In genomic region chr12:50986961-50987737, GRCh38 we compare ENCODE assay signal across 8 cellular contexts. TPM values are rescaled to one million over a fixed set of nuclear protein-coding genes. Genes with fewer than 3 reads are reported as not detected.
DNase-seq lines count a peak whose midpoint lies in the region; TF ChIP-seq lines count a peak whose summit lies in the region.
"Had no signal": no experiment of that assay in that cellular context is flagged by ENCODE, and none has a peak within 500 bp of the region (broad histone marks: within the 10 kb centered on the region; RNA-seq: fewer than 3 reads in every experiment).

No MANE protein-coding gene starts in this region.

- H4K20me1 ChIP-seq in SK-N-SH (ENCODE audit: insufficient read depth) = no peaks in the 10 kb centered on the region

- H3K4me1 ChIP-seq in SK-N-SH (ENCODE audit: control insufficient read depth in 1 of 2, insufficient read depth in 2 of 2, low read depth in 1 of 2, low read length in 1 of 2) = peaks cover 2 to 11% of the 10 kb centered on the region in 2 experiments; a peak in 1 of 4 replicates
- no peaks in the 10 kb centered on the region for H3K4me1 ChIP-seq in endodermal cell (ENCODE audit: control insufficient read depth, insufficient read depth, low read length)
- peaks cover 8% of the 10 kb centered on the region for H3K4me1 ChIP-seq in mesodermal cell (ENCODE audit: control insufficient read depth, insufficient read depth, low read length, poor library complexity, severe bottlenecking)
- H3K4me1 ChIP-seq in uterus = no peaks in the 10 kb centered on the region

- peaks cover 3% of the 10 kb centered on the region for H3K4me1 Mint-ChIP-seq in endodermal cell

- WGBS in SK-N-SH (ENCODE audit: low lambda C conversion rate) = 60% methylated on average over 8 of the region's 8 CpGs
- WGBS in endodermal cell (ENCODE audit: insufficient coverage in 1 of 2, insufficient read length in 1 of 2), 2 experiments = 70 to 72% methylated on average over 7 to 8 of the region's 8 CpGs
- 59 to 70% methylated on average over 6 of the region's 8 CpGs for WGBS in mesodermal cell (ENCODE audit: insufficient coverage in 2 of 2), 2 experiments

- no peaks in the 10 kb centered on the region for H3K79me2 ChIP-seq in SK-N-SH (ENCODE audit: insufficient read depth)

- DNase-seq in Caki2 (ENCODE audit: low read depth) (peak; percentile 60), H4 (ENCODE audit: low spot score) (peak; percentile 38), SK-N-SH (peak; percentile 44), endodermal cell (peak; percentile 84), uterus (peak; percentile 34 to 66), NCI-H1436 (lab: John Stamatoyannopoulos, UW) (no peak)

- peak overlapping the region; percentile 26 for H3K27ac Mint-ChIP-seq in endodermal cell

- POLR2A ChIA-PET in SK-N-SH (lab: Yijun Ruan, JAX) = interaction anchor here (1.0 kb wide), 1 partner anchor 223 kb away, joined by 4 read pairs; no protein-coding TSS in a partner anchor

- TF ChIP-seq RAD21 in SK-N-SH (IDR thresholded peaks at IDR 0.05; ENCODE audit: low read length) = peak; percentile 89

- TF ChIP-seq EP300 in SK-N-SH (IDR thresholded peaks at IDR 0.05; ENCODE audit: borderline replicate concordance in 1 of 2, low read depth in 1 of 2, low read length in 1 of 2) = no peak

- no peaks in the 10 kb centered on the region for H3K9me3 Mint-ChIP-seq in endodermal cell

- peaks cover 24% of the 10 kb centered on the region for H3F3A ChIP-seq in SK-N-SH (replicated peaks; ENCODE audit: insufficient read depth)

- H3K27me3 Mint-ChIP-seq in endodermal cell (ENCODE audit: insufficient read depth) = no peaks in the 10 kb centered on the region

- CTCF ChIA-PET in SK-N-SH (lab: Yijun Ruan, JAX) = interaction anchor here (0.6 to 9.9 kb wide), 38 partner anchors 10 to 482 kb away, joined by 3 to 186 read pairs (median 5); partner anchors contain the start of genes ATF1 and DIP2B

- no peak overlapping the region for H3K4me2 ChIP-seq in SK-N-SH

- H3K9ac ChIP-seq in SK-N-SH (no peak overlapping the region), endodermal cell (ENCODE audit: extremely low read depth, low read length, poor library complexity, severe bottlenecking) (no peak overlapping the region)

- no peak overlapping the region for H3K4me3 Mint-ChIP-seq in endodermal cell

- in situ Hi-C loops in Caki2 (cut with HindIII; ENCODE audit: low pct_unique_long_range_greater_than_20kb, low sequenced_read_pairs) = no loop called here

- H2AFZ ChIP-seq in SK-N-SH (ENCODE audit: low read depth) = no peak overlapping the region

- H3K9me2 ChIP-seq in SK-N-SH = no peaks in the 10 kb centered on the region

- intact Hi-C loops in uterus (cut with DNase I; ENCODE audit: low total_unique reads) = loop anchor here (2.0 kb wide), 1 partner anchor 162 kb away; no protein-coding TSS in a partner anchor

- H3K27me3 ChIP-seq in SK-N-SH (ENCODE audit: insufficient read depth) (no peaks in the 10 kb centered on the region), endodermal cell (ENCODE audit: control insufficient read depth, insufficient read depth, low read length, poor library complexity, severe bottlenecking) (no peaks in the 10 kb centered on the region), uterus (no peaks in the 10 kb centered on the region)

- TF ChIP-seq POLR2A in uterus (IDR thresholded peaks at IDR 0.05) = no peak

- H3K27ac ChIP-seq in SK-N-SH (ENCODE audit: low read depth in 2 of 2, low read length in 1 of 2) (no peak overlapping the region), endodermal cell (ENCODE audit: low read depth, low read length) (no peak overlapping the region), mesodermal cell (ENCODE audit: low read depth, low read length, severe bottlenecking) (peak overlapping the region; percentile 52), uterus (peak overlapping the region; percentile 5 to 81)

- H3K36me3 Mint-ChIP-seq in endodermal cell (ENCODE audit: low read depth) = peaks cover 42% of the 10 kb centered on the region

- H3K9me3 ChIP-seq in SK-N-SH (no peaks in the 10 kb centered on the region), endodermal cell (ENCODE audit: control insufficient read depth, low read length) (no peaks in the 10 kb centered on the region), mesodermal cell (ENCODE audit: control insufficient read depth, low read length) (no peaks in the 10 kb centered on the region), uterus (no peaks in the 10 kb centered on the region)

- TF ChIP-seq CTCF in SK-N-SH (IDR thresholded peaks at IDR 0.05) (peak; percentile 68), endodermal cell (conservative IDR thresholded peaks at IDR 0.05) (peak; percentile 79), uterus (IDR thresholded peaks at IDR 0.05) (peak; percentile 53 to 78 (median 72))

- H3K4me3 ChIP-seq in SK-N-SH (ENCODE audit: low read depth in 2 of 2, low read length in 1 of 2) = no peak overlapping the region
- H3K4me3 ChIP-seq in endodermal cell (ENCODE audit: low read length) = no peak overlapping the region
- H3K4me3 ChIP-seq in mesodermal cell (ENCODE audit: extremely low read depth, insufficient read depth, low read length, poor library complexity, severe bottlenecking) = no peak overlapping the region
- H3K4me3 ChIP-seq in uterus = no peak overlapping the region

- H3K36me3 ChIP-seq in SK-N-SH (replicated peaks in 1 of 2; ENCODE audit: control insufficient read depth in 1 of 2, insufficient read depth in 2 of 2, low read length in 1 of 2) = peaks cover 33 to 47% of the 10 kb centered on the region in 2 experiments
- H3K36me3 ChIP-seq in endodermal cell (ENCODE audit: control insufficient read depth, insufficient read depth, low read length) = peaks cover 62% of the 10 kb centered on the region
- H3K36me3 ChIP-seq in mesodermal cell (ENCODE audit: control insufficient read depth, insufficient read depth, low read length) = peaks cover 47% of the 10 kb centered on the region
- no peaks in the 10 kb centered on the region for H3K36me3 ChIP-seq in uterus

TF ChIP-seq in SK-N-SH, 30 proteins besides CTCF, POLR2A, EP300 and RAD21:
- TF ChIP-seq SMC3 (IDR thresholded peaks at IDR 0.05; ENCODE audit: low read depth, low read length) (peak; percentile 94), RFX5 (IDR thresholded peaks at IDR 0.05; ENCODE audit: low read length) (no peak), GATA2 (CRISPR knock-in tag; IDR thresholded peaks at IDR 0.05) (no peak), TAF1 (IDR thresholded peaks at IDR 0.05; ENCODE audit: borderline replicate concordance, low read depth, low read length) (no peak), TCF12 (IDR thresholded peaks at IDR 0.05) (0 out of 2 replicates have a peak, but pooled peaks have one; percentile 15)

RNA-seq across cellular contexts. Expression of gene HIGD1C, which starts 34.8 kb away (rescaled TPM):
- not detected in 2 replicates for total RNA-seq in Caki2 (2014; rRNA removed; shearing (Covaris generic); ENCODE audit: low replicate concordance)
- total RNA-seq in H4 (2014; rRNA removed; shearing (Covaris generic)) = not detected in 2 replicates
- polyA plus RNA-seq in SK-N-SH (2012; rRNA removed) = not detected in 2 replicates
- not detected in 2 replicates for polyA plus RNA-seq in SK-N-SH (2012; cell fraction: cytosol; rRNA removed)
- not detected in 2 replicates for polyA plus RNA-seq in SK-N-SH (2012; cell fraction: nucleus; rRNA removed)
- total RNA-seq in endodermal cell = not detected
- polyA plus RNA-seq in endodermal cell (2013, experiment 1 of 2) = not detected
- polyA plus RNA-seq in endodermal cell (2013, experiment 2 of 2) = not detected
- polyA plus RNA-seq in mesodermal cell (2013, experiment 1 of 2) = not detected
- not detected for polyA plus RNA-seq in mesodermal cell (2013, experiment 2 of 2)
- total RNA-seq in uterus = not detected
- total RNA-seq: urinary bladder had no signal
- polyA plus RNA-seq: urinary bladder had no signal

RNA-seq across cellular contexts. Expression of gene SLC11A2, which starts 39.0 kb away (rescaled TPM):
- total RNA-seq in Caki2 (2014; rRNA removed; shearing (Covaris generic); ENCODE audit: low replicate concordance) = 25.9 and 41.4 TPM in 2 replicates
- total RNA-seq in H4 (2014; rRNA removed; shearing (Covaris generic)) = 19.9 and 21.5 TPM in 2 replicates
- 27.7 and 45.0 TPM in 2 replicates for polyA plus RNA-seq in SK-N-SH (2012; rRNA removed)
- polyA plus RNA-seq in SK-N-SH (2012; cell fraction: cytosol; rRNA removed) = 26.2 and 32.3 TPM in 2 replicates
- 57.1 and 71.4 TPM in 2 replicates for polyA plus RNA-seq in SK-N-SH (2012; cell fraction: nucleus; rRNA removed)
- total RNA-seq in endodermal cell (10 to 100 TPM; 74.3 to 99.1 TPM), uterus (10 to 100 TPM; 22.9 to 71.0 (median 61.4) TPM)
- 49.2 TPM for polyA plus RNA-seq in endodermal cell (2013, experiment 1 of 2)
- 46.2 TPM for polyA plus RNA-seq in endodermal cell (2013, experiment 2 of 2)
- 43.2 TPM for polyA plus RNA-seq in mesodermal cell (2013, experiment 1 of 2)
- polyA plus RNA-seq in mesodermal cell (2013, experiment 2 of 2) = 44.0 TPM

Comparison
In these comparisons a context has a peak if more than half of its experiments do, and no peak if none do; other contexts are left out.
1. H3K27ac ChIP-seq: peak in mesodermal cell (single experiment) and uterus (2 of 2); none in SK-N-SH (0 of 2) and endodermal cell (single experiment).
2. Peak in every context shown above with its lines, with median percentiles within 50 percentile points of each other: CTCF ChIP-seq.